18 cellular contexts compared by ENCODE assay signal in genomic region chr11:87059596-87059995, GRCh38. TPM values are rescaled to one million over a fixed set of nuclear protein-coding genes. Genes with fewer than 3 reads are reported as not detected.
A peak's percentile ranks its signal among the peaks of the same experiment; 100 is the strongest.
DNase-seq lines count a peak whose midpoint lies in the region; ATAC-seq, FAIRE-seq and TF ChIP-seq lines count a peak whose summit lies in the region.
"Had no signal": no experiment of that assay in that cellular context is flagged by ENCODE, and none has a peak within 500 bp of the region (broad histone marks: within the 10 kb centered on the region; RNA-seq: fewer than 3 reads in every experiment).

No MANE protein-coding gene starts in this region.

- H3K36me3 Mint-ChIP-seq in mesothelial cell of epicardium, result peaks cover 10% of the 10 kb centered on the region
- H3K36me3 Mint-ChIP-seq: CD14-positive monocyte had no signal

- 96% methylated on average over 5 of the region's 5 CpGs for WGBS in HepG2 (ENCODE audit: low lambda C conversion rate)
- WGBS in right lobe of liver (ENCODE audit: insufficient coverage, low coverage, low lambda C conversion rate, missing lambda C conversion rate), result 95% methylated on average over 5 of the region's 5 CpGs
- 95 to 98% (median 97%) methylated on average over 5 of the region's 5 CpGs for WGBS in spleen, 5 donors

- no peak for TF ChIP-seq RAD21 in HepG2 (CRISPR knock-in tag; IDR thresholded peaks at IDR 0.05)

- H3K4me2 ChIP-seq in HepG2 (ENCODE audit: low read depth, low read length), result no peak overlapping the region
- H3K4me2 ChIP-seq: A549, BLaER1 had no signal

- BruUV-seq in HepG2 (replicated peaks; lab: Mats Ljungman, UMichigan), result no TSS peak

- no peak for DNase-seq in HepG2 (ENCODE audit: low spot score)
- no peak for DNase-seq in right lobe of liver
- DNase-seq in mesothelial cell of epicardium (ENCODE audit: low spot score in 2 of 2, unreplicated experiment in 2 of 2), result no peak
- DNase-seq in spleen, result peak; percentile 41
- DNase-seq in stimulated activated CD4-positive, alpha-beta T cell treated with anti-CD3 and anti-CD28 coated beads, Interleukin-4, amount 100 ng/mL, for 4 hours, result no peak
- no peak for DNase-seq in effector CD8-positive, alpha-beta T cell (lab: John Stamatoyannopoulos, UW)
- DNase-seq in epidermal melanocyte (ENCODE audit: insufficient read length, low spot score), result no peak
- DNase-seq: CD4-positive, alpha-beta memory T cell; DMS153; DMS79; GDM1 had no signal

- no peak overlapping the region for H3K4me3 Mint-ChIP-seq in mesothelial cell of epicardium
- H3K4me3 Mint-ChIP-seq: CD14-positive monocyte; CD4-positive, alpha-beta memory T cell had no signal

- H3K9me3 ChIP-seq in HepG2 (ENCODE audit: low read length) (no peaks in the 10 kb centered on the region), right lobe of liver (no peaks in the 10 kb centered on the region), spleen (no peaks in the 10 kb centered on the region)
- H3K9me3 ChIP-seq: A549, HAP-1 had no signal

- H3K79me2 ChIP-seq in HepG2 (ENCODE audit: insufficient read depth, low read length), result peaks cover 92% of the 10 kb centered on the region

- no peak for TF ChIP-seq EP300 in HepG2 (IDR thresholded peaks at IDR 0.05; ENCODE audit: low read depth in 2 of 2, low read length in 2 of 2)
- TF ChIP-seq EP300 in HepG2 (CRISPR knock-in tag; IDR thresholded peaks at IDR 0.05; ENCODE audit: borderline replicate concordance), result no peak

- in situ Hi-C loops in HepG2 (cut with HindIII; ENCODE audit: extremely low pct_ligation_motif_present, low pct_unique_long_range_greater_than_20kb), result no loop called here

- H3K36me3 ChIP-seq in HepG2 (replicated peaks in 1 of 2; ENCODE audit: control insufficient read depth in 1 of 2, insufficient read depth in 2 of 2, low read length in 2 of 2) (peaks cover 0 to 6% of the 10 kb centered on the region in 2 experiments; a peak in 3 of 5 replicates), right lobe of liver (no peaks in the 10 kb centered on the region), spleen (no peaks in the 10 kb centered on the region)
- H3K36me3 ChIP-seq: HAP-1 had no signal

- no peak overlapping the region for H2AFZ ChIP-seq in HepG2 (ENCODE audit: low read length)

- no peak overlapping the region for H3K9ac ChIP-seq in HepG2 (ENCODE audit: insufficient read depth, low read depth, low read length)
- H3K9ac ChIP-seq: BLaER1 had no signal

- H3K27me3 ChIP-seq in HepG2 (ENCODE audit: control insufficient read depth in 1 of 2, insufficient read depth in 2 of 2, low read length in 2 of 2) (no peaks in the 10 kb centered on the region), right lobe of liver (no peaks in the 10 kb centered on the region), spleen (replicated peaks in 1 of 7) (no peaks in the 10 kb centered on the region)
- H3K27me3 ChIP-seq: BLaER1 had no signal

- ATAC-seq in HepG2, result no peak
- no peak for ATAC-seq in right lobe of liver
- ATAC-seq: A549 had no signal

- CTCF ChIA-PET in HepG2 (lab: Yijun Ruan, JAX; ENCODE audit: low intra/inter-chr PET ratio, low total read pairs), result no interaction called here

- peaks cover 7% of the 10 kb centered on the region for H3K9me3 Mint-ChIP-seq in mesothelial cell of epicardium
- H3K9me3 Mint-ChIP-seq: CD4-positive, alpha-beta memory T cell had no signal

- H4K20me1 ChIP-seq in HepG2 (ENCODE audit: insufficient read depth, low read length), result peaks cover under 1% of the 10 kb centered on the region; the same call in 1 of the 2 replicates
- H4K20me1 ChIP-seq: BLaER1 had no signal

- POLR2A ChIA-PET in HepG2 (lab: Yijun Ruan, JAX), result no interaction called here

- H3K27ac Mint-ChIP-seq in mesothelial cell of epicardium, result peak overlapping the region; percentile 34
- H3K27ac Mint-ChIP-seq: CD14-positive monocyte; CD4-positive, alpha-beta memory T cell had no signal

- H3K27ac ChIP-seq in HepG2 (ENCODE audit: extremely low read length, insufficient read depth, low read length) (no peak overlapping the region), right lobe of liver (no peak overlapping the region), spleen (no peak overlapping the region)
- H3K27ac ChIP-seq: 22Rv1, A549, BLaER1, HL-60 had no signal

- H3K4me1 ChIP-seq in HepG2 (ENCODE audit: insufficient read depth, low read length) (peaks cover 18% of the 10 kb centered on the region), right lobe of liver (peaks cover 0 to 5% (median 0%) of the 10 kb centered on the region in 4 donors), spleen (peaks cover 0 to 2% (median 0%) of the 10 kb centered on the region in 6 donors)
- H3K4me1 ChIP-seq: BLaER1, HAP-1 had no signal

- no peak for FAIRE-seq in HepG2 (lab: Jason Lieb, UNC)
- FAIRE-seq: A549, GM12892 had no signal

- no peaks in the 10 kb centered on the region for H3K27me3 Mint-ChIP-seq in mesothelial cell of epicardium (ENCODE audit: low read depth)
- H3K27me3 Mint-ChIP-seq: CD4-positive, alpha-beta memory T cell had no signal

- H3K4me3 ChIP-seq in HepG2 (replicated peaks in 1 of 3; ENCODE audit: insufficient read depth in 1 of 3, low read depth in 2 of 3, low read length in 3 of 3), result no peak overlapping the region
- H3K4me3 ChIP-seq in right lobe of liver, result no peak overlapping the region
- H3K4me3 ChIP-seq in spleen, result no peak overlapping the region
- H3K4me3 ChIP-seq: A549, BLaER1, HAP-1 had no signal

- TF ChIP-seq POLR2A in HepG2 (IDR thresholded peaks at IDR 0.05; ENCODE audit: insufficient read depth in 1 of 2, low read depth in 2 of 2, low read length in 2 of 2), result no peak
- no peak for TF ChIP-seq POLR2A in right lobe of liver (IDR thresholded peaks at IDR 0.05)
- TF ChIP-seq POLR2A in spleen (IDR thresholded peaks at IDR 0.05), result no peak

- TF ChIP-seq CTCF in HepG2 (CRISPR knock-in tag; IDR thresholded peaks at IDR 0.05) (no peak), right lobe of liver (IDR thresholded peaks at IDR 0.05) (no peak), mesothelial cell of epicardium (IDR thresholded peaks at IDR 0.05; ENCODE audit: unreplicated experiment) (no peak), spleen (IDR thresholded peaks at IDR 0.05 in 8 of 11, conservative IDR thresholded peaks at IDR 0.05 in 3 of 11) (no peak)

- H3K4me1 Mint-ChIP-seq in mesothelial cell of epicardium, result peaks cover 5% of the 10 kb centered on the region

- intact Hi-C loops in HepG2 (cut with micrococcal nuclease; ENCODE audit: unreplicated experiment) (no loop called here), right lobe of liver (cut with DNase I) (no loop called here), spleen (cut with DNase I; ENCODE audit: low total_unique reads) (no loop called here)

TF ChIP-seq in HepG2, 621 proteins besides CTCF, POLR2A, EP300 and RAD21 (continues in another document):
- TF ChIP-seq, protein P1, sequence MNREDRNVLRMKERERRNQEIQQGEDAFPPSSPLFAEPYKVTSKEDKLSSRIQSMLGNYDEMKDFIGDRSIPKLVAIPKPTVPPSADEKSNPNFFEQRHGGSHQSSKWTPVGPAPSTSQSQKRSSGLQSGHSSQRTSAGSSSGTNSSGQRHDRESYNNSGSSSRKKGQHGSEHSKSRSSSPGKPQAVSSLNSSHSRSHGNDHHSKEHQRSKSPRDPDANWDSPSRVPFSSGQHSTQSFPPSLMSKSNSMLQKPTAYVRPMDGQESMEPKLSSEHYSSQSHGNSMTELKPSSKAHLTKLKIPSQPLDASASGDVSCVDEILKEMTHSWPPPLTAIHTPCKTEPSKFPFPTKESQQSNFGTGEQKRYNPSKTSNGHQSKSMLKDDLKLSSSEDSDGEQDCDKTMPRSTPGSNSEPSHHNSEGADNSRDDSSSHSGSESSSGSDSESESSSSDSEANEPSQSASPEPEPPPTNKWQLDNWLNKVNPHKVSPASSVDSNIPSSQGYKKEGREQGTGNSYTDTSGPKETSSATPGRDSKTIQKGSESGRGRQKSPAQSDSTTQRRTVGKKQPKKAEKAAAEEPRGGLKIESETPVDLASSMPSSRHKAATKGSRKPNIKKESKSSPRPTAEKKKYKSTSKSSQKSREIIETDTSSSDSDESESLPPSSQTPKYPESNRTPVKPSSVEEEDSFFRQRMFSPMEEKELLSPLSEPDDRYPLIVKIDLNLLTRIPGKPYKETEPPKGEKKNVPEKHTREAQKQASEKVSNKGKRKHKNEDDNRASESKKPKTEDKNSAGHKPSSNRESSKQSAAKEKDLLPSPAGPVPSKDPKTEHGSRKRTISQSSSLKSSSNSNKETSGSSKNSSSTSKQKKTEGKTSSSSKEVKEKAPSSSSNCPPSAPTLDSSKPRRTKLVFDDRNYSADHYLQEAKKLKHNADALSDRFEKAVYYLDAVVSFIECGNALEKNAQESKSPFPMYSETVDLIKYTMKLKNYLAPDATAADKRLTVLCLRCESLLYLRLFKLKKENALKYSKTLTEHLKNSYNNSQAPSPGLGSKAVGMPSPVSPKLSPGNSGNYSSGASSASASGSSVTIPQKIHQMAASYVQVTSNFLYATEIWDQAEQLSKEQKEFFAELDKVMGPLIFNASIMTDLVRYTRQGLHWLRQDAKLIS (CRISPR knock-in tag; IDR thresholded peaks at IDR 0.05), result no peak
- peak; percentile 73 for TF ChIP-seq ZKSCAN1 (IDR thresholded peaks at IDR 0.05; ENCODE audit: low read length)

RNA-seq across cellular contexts. Expression of gene TMEM135, which starts 21.9 kb away (rescaled TPM):
- total RNA-seq in HepG2 (2016; rRNA removed; fragmentation: Illumina TruSeq; extraction: Trizol), result 88.9 and 137 TPM in 2 replicates
- 13.8 and 23.1 TPM in 2 replicates for total RNA-seq in HepG2 (2016; cell fraction: cytosol; rRNA removed; fragmentation: Illumina TruSeq; extraction: Trizol; ENCODE audit: low read depth)
- total RNA-seq in HepG2 (2016; cell fraction: insoluble cytoplasmic fraction; rRNA removed; fragmentation: Illumina TruSeq; extraction: Trizol), result 89.3 and 110 TPM in 2 replicates
- total RNA-seq in HepG2 (2016; cell fraction: membrane; rRNA removed; fragmentation: Illumina TruSeq; extraction: Trizol), result 53.8 and 64.4 TPM in 2 replicates
- 114 and 120 TPM in 2 replicates for total RNA-seq in HepG2 (2016; cell fraction: nucleus; rRNA removed; fragmentation: Illumina TruSeq; extraction: Trizol)
- polyA plus RNA-seq in HepG2 (2011; rRNA removed), result 29.8 and 36.6 TPM in 2 replicates
- 22.7 and 40.1 TPM in 2 replicates for polyA plus RNA-seq in HepG2 (2011; cell fraction: cytosol; rRNA removed)
- 31.7 and 48.3 TPM in 2 replicates for polyA plus RNA-seq in HepG2 (2011; cell fraction: nucleus; rRNA removed)
- polyA plus RNA-seq in HepG2 (2012), result 28.2 and 36.9 TPM in 2 replicates
- 4.8 and 5.5 TPM in 2 replicates for polyA plus RNA-seq in HepG2 (2016; cell fraction: cytosol; fragmentation: Illumina TruSeq; extraction: Trizol; ENCODE audit: low read depth)
- 68.6 and 71.6 TPM in 2 replicates for polyA plus RNA-seq in HepG2 (2016; cell fraction: insoluble cytoplasmic fraction; fragmentation: Illumina TruSeq; extraction: Trizol; ENCODE audit: low read depth)
- 17.9 and 19.7 TPM in 2 replicates for polyA plus RNA-seq in HepG2 (2016; cell fraction: membrane; fragmentation: Illumina TruSeq; extraction: Trizol; ENCODE audit: low read depth)
- 49.6 and 80.2 TPM in 2 replicates for polyA plus RNA-seq in HepG2 (2016; cell fraction: nucleus; fragmentation: Illumina TruSeq; extraction: Trizol; ENCODE audit: insufficient read depth, low read depth)
- polyA minus RNA-seq in HepG2 (2011; rRNA and poly(A)+ RNA removed; ENCODE audit: low replicate concordance), result 29.8 and 153 TPM in 2 replicates
- 48.6 and 52.1 TPM in 2 replicates for polyA minus RNA-seq in HepG2 (2011; cell fraction: cytosol; rRNA and poly(A)+ RNA removed)
- 145 and 211 TPM in 2 replicates for polyA minus RNA-seq in HepG2 (2011; cell fraction: nucleus; rRNA and poly(A)+ RNA removed)
- 10 to 100 TPM; 12.2 to 27.9 (median 18.8) TPM for total RNA-seq in right lobe of liver
- total RNA-seq in mesothelial cell of epicardium, result 36.0 to 42.6 TPM (median 39.9 TPM) in 3 replicates
- 10 to 100 TPM; 18.5 to 31.7 (median 22.9) TPM for total RNA-seq in spleen
- polyA plus RNA-seq in spleen, result 1 to 10 TPM; 3.5 to 4.1 (median 3.6) TPM
